19 cellular contexts compared by ENCODE assay signal in the genomic region with DNA sequence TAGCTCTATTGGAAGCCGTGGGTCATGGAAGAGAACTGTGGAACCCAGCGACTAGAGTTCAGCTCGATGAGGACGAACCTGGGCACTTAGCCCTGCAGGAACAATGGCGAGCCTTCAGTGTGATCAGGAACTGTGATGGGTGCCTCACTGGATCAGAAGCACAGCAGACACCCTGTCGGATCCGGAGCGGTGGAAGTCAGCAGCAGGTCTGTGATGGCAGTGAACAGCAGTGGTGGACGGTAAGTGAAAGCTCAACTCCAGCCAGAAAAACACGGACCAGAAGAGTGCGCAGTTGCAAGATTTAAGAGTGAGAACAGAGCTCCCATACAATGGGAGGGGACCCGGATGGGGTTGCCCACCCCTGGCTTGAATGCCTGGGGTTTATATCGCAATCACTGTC.
DNase-seq lines count a peak whose midpoint lies in the region; ATAC-seq and TF ChIP-seq lines count a peak whose summit lies in the region.
"Had no signal": no experiment of that assay in that cellular context is flagged by ENCODE, and none has a peak within 500 bp of the region (broad histone marks: within the 10 kb centered on the region; RNA-seq: fewer than 3 reads in every experiment).

No MANE protein-coding gene starts in this region.

- TF ChIP-seq CTCF in H9 (conservative IDR thresholded peaks at IDR 0.05) = no peak
- no peak for TF ChIP-seq CTCF in WTC11 (IDR thresholded peaks at IDR 0.05)
- no peak for TF ChIP-seq CTCF in CD8-positive, alpha-beta T cell (IDR thresholded peaks at IDR 0.05)

- CTCF ChIA-PET in WTC11 (lab: Charles Lee) = interaction anchor here (0.6 kb wide), 1 partner anchor 95 kb away, joined by 3 read pairs; no protein-coding TSS in a partner anchor
- CTCF ChIA-PET in CD8-positive, alpha-beta T cell (lab: Charles Lee) = no interaction called here

- 0 out of 2 replicates have a peak, but pooled peaks cover 2% of the 10 kb centered on the region for H3K4me1 ChIP-seq in H9 (ENCODE audit: insufficient read depth, low read length)
- no peaks in the 10 kb centered on the region for H3K4me1 ChIP-seq in CD8-positive, alpha-beta T cell (ENCODE audit: insufficient read depth, low read length)
- H3K4me1 ChIP-seq: BE2C, BLaER1, Caco-2 had no signal

- H3K79me2 ChIP-seq in H9 (ENCODE audit: insufficient read depth, low read length) = no peaks in the 10 kb centered on the region

- H3K9me3 Mint-ChIP-seq in H9 (peaks cover 4 to 14% of the 10 kb centered on the region in 2 experiments; a peak in 4 of 5 replicates), WTC11 (peaks cover 30% of the 10 kb centered on the region)
- no peaks in the 10 kb centered on the region for H3K9me3 Mint-ChIP-seq in CD8-positive, alpha-beta T cell

- intact Hi-C loops in CD8-positive, alpha-beta T cell (cut with DNase I, micrococcal nuclease) = no loop called here

- H3T11ph ChIP-seq in H9 (ENCODE audit: low read length) = no peak overlapping the region

- no peak overlapping the region for H3K56ac ChIP-seq in H9 (ENCODE audit: insufficient read length, low read depth, low read length)

- H3K4me2 ChIP-seq in H9 (ENCODE audit: insufficient read depth, insufficient read length, low read length) = no peak overlapping the region
- H3K4me2 ChIP-seq: BLaER1 had no signal

- no peak overlapping the region for H3K18ac ChIP-seq in H9 (ENCODE audit: insufficient read length, low read depth, low read length)

- H3K79me1 ChIP-seq in H9 (ENCODE audit: insufficient read depth, low read depth, low read length, poor library complexity, severe bottlenecking) = no peaks in the 10 kb centered on the region

- no peak overlapping the region for H3K4ac ChIP-seq in H9 (ENCODE audit: low read depth, low read length)

- H3K36me3 Mint-ChIP-seq in H9 (ENCODE audit: insufficient read depth in 1 of 3, low read depth in 3 of 3) = peaks cover 4 to 15% (median 5%) of the 10 kb centered on the region in 3 experiments; a peak in 6 of 7 replicates
- peaks cover 20% of the 10 kb centered on the region for H3K36me3 Mint-ChIP-seq in WTC11
- H3K36me3 Mint-ChIP-seq in CD8-positive, alpha-beta T cell = no peaks in the 10 kb centered on the region
- H3K36me3 Mint-ChIP-seq: CD14-positive monocyte; CD4-positive, alpha-beta memory T cell; CD4-positive, CD25-positive, alpha-beta regulatory T cell had no signal

- H3K27ac ChIP-seq in H9 (ENCODE audit: insufficient read length, low read depth, low read length) = no peak overlapping the region
- H3K27ac ChIP-seq in CD8-positive, alpha-beta T cell (ENCODE audit: low read depth, low read length) = no peak overlapping the region
- H3K27ac ChIP-seq: BLaER1 had no signal

- H3K27me3 ChIP-seq in H9 (ENCODE audit: insufficient read depth, low read length) = no peaks in the 10 kb centered on the region
- no peaks in the 10 kb centered on the region for H3K27me3 ChIP-seq in CD8-positive, alpha-beta T cell (ENCODE audit: insufficient read depth, low read length)
- H3K27me3 ChIP-seq: BE2C, BLaER1 had no signal

- no peaks in the 10 kb centered on the region for H3K36me3 ChIP-seq in CD8-positive, alpha-beta T cell (ENCODE audit: insufficient read depth, low read length)
- H3K36me3 ChIP-seq: BE2C, BLaER1 had no signal

- H2BK15ac ChIP-seq in H9 (ENCODE audit: low read depth, low read length) = no peak overlapping the region

- peak overlapping the region in 2 of 3 experiments; percentile 62 to 71; a peak in 2 of 7 replicates for H3K27ac Mint-ChIP-seq in H9
- H3K27ac Mint-ChIP-seq in WTC11 = no peak overlapping the region
- no peak overlapping the region for H3K27ac Mint-ChIP-seq in CD8-positive, alpha-beta T cell
- H3K27ac Mint-ChIP-seq: CD4-positive, alpha-beta memory T cell; CD4-positive, CD25-positive, alpha-beta regulatory T cell had no signal

- WGBS in H9 (ENCODE audit: extremely low coverage, insufficient read length, low lambda C conversion rate) = no CpG with 5 or more reads among the region's 13 CpGs

- H2BK120ac ChIP-seq in H9 (ENCODE audit: low read depth, low read length, poor library complexity, severe bottlenecking) = no peak overlapping the region

- no peak overlapping the region for H4K91ac ChIP-seq in H9 (ENCODE audit: insufficient read length, low read depth, low read length)

- no peaks in the 10 kb centered on the region for H4K20me1 ChIP-seq in H9 (ENCODE audit: control insufficient read depth, insufficient read depth, insufficient read length)
- H4K20me1 ChIP-seq: BLaER1 had no signal

- peaks cover 31 to 35% of the 10 kb centered on the region in 2 experiments for H3K4me1 Mint-ChIP-seq in H9
- peaks cover 34% of the 10 kb centered on the region for H3K4me1 Mint-ChIP-seq in WTC11
- H3K4me1 Mint-ChIP-seq in CD8-positive, alpha-beta T cell (ENCODE audit: low read depth) = no peaks in the 10 kb centered on the region
- H3K4me1 Mint-ChIP-seq: CD14-positive monocyte; CD4-positive, alpha-beta memory T cell; CD4-positive, CD25-positive, alpha-beta regulatory T cell had no signal

- H2AFZ ChIP-seq in H9 (ENCODE audit: low read length) = no peak overlapping the region

- H3K23ac ChIP-seq in H9 (ENCODE audit: insufficient read length, low read depth, low read length) = no peak overlapping the region

- no peaks in the 10 kb centered on the region for H3K27me3 Mint-ChIP-seq in H9 (ENCODE audit: low read depth)
- H3K27me3 Mint-ChIP-seq in WTC11 (ENCODE audit: low read depth) = no peaks in the 10 kb centered on the region; the same call in 1 of the 2 replicates
- no peaks in the 10 kb centered on the region for H3K27me3 Mint-ChIP-seq in CD8-positive, alpha-beta T cell (ENCODE audit: low read depth)
- H3K27me3 Mint-ChIP-seq: CD4-positive, alpha-beta memory T cell; CD4-positive, CD25-positive, alpha-beta regulatory T cell had no signal

- H2AK5ac ChIP-seq in H9 (ENCODE audit: insufficient read length, low read length) = no peak overlapping the region

- H2BK12ac ChIP-seq in H9 (ENCODE audit: insufficient read length, low read depth, low read length) = no peak overlapping the region

- H2BK20ac ChIP-seq in H9 (ENCODE audit: low read depth, low read length, poor library complexity, severe bottlenecking) = no peak overlapping the region

- ATAC-seq in WTC11 = no peak
- ATAC-seq in CD8-positive, alpha-beta T cell = no peak
- ATAC-seq: GM12878 had no signal

- no peak overlapping the region for H3K4me3 ChIP-seq in CD8-positive, alpha-beta T cell (ENCODE audit: low read depth, low read length)
- H3K4me3 ChIP-seq: BLaER1, GM12878 had no signal

- H3K9ac ChIP-seq in H9 (ENCODE audit: extremely low read depth, insufficient read length, low read length) = no peak overlapping the region
- H3K9ac ChIP-seq: BLaER1 had no signal

- DNase-seq in Daoy (ENCODE audit: low read depth) (peak; percentile 0), H9 (no peak), WTC11 (ENCODE audit: low spot score) (no peak), NCI-H226 (no peak)
- DNase-seq in CD8-positive, alpha-beta T cell = no peak
- DNase-seq: 8988T; ACHN; BE2C; C1 segment of cervical spinal cord; Caco-2; Calu3; CD4-positive, alpha-beta memory T cell; CD4-positive, CD25-positive, alpha-beta regulatory T cell; DMS79 treated with DMSO at 0.1 percent for 48 hours; EL; GDM1 had no signal

- no peak overlapping the region for H2BK5ac ChIP-seq in H9 (ENCODE audit: insufficient read length, low read length)

- no peaks in the 10 kb centered on the region for H3K9me3 ChIP-seq in H9 (ENCODE audit: control insufficient read depth, low read depth, low read length)
- no peaks in the 10 kb centered on the region for H3K9me3 ChIP-seq in CD8-positive, alpha-beta T cell (ENCODE audit: low read length)
- H3K9me3 ChIP-seq: BE2C, BLaER1, Caco-2 had no signal

- no peaks in the 10 kb centered on the region for H3K23me2 ChIP-seq in H9 (ENCODE audit: insufficient read length, low read depth, low read length, poor library complexity, severe bottlenecking)

- POLR2A ChIA-PET in WTC11 (lab: Charles Lee) = no interaction called here
- POLR2A ChIA-PET in CD8-positive, alpha-beta T cell (lab: Charles Lee) = no interaction called here

- H3K4me3 Mint-ChIP-seq in H9 (no peak overlapping the region), WTC11 (no peak overlapping the region)
- no peak overlapping the region for H3K4me3 Mint-ChIP-seq in CD8-positive, alpha-beta T cell
- H3K4me3 Mint-ChIP-seq: CD14-positive monocyte; CD4-positive, alpha-beta memory T cell; CD4-positive, CD25-positive, alpha-beta regulatory T cell had no signal

- H4K8ac ChIP-seq in H9 (replicated peaks; ENCODE audit: insufficient read length, low read depth, low read length) = no peak overlapping the region

- H3K14ac ChIP-seq in H9 (ENCODE audit: insufficient read depth, low read length) = no peak overlapping the region

- no peak overlapping the region for H4K5ac ChIP-seq in H9 (ENCODE audit: insufficient read length, low read depth, low read length)

TF ChIP-seq in WTC11, 78 proteins besides CTCF, POLR2A, EP300 and RAD21:
- TF ChIP-seq ZNF317 (CRISPR knock-in tag; IDR thresholded peaks at IDR 0.05; ENCODE audit: borderline replicate concordance, low read depth) (peak; percentile 95), IRF2 (CRISPR knock-in tag; IDR thresholded peaks at IDR 0.05; ENCODE audit: borderline replicate concordance, low read depth) (no peak)

Comparison
In these comparisons a context has a peak if more than half of its experiments do, and no peak if none do; other contexts are left out.
1. H3K27ac Mint-ChIP-seq: peak in H9 (2 of 3); none in WTC11 (single experiment) and CD8-positive, alpha-beta T cell (single experiment).